19 cellular contexts compared by ENCODE assay signal in genomic region chr22:19518568-19519030, GRCh38.
"Had no signal": no experiment of that assay in that cellular context is flagged by ENCODE, and none has a peak within 500 bp of the region (broad histone marks: within the 10 kb centered on the region; RNA-seq: fewer than 3 reads in every experiment).

No MANE protein-coding gene starts in this region.

- H3K27ac ChIP-seq: cardiac muscle cell, esophagus squamous epithelium, gastroesophageal sphincter, pancreas, SK-N-MC, skin epidermis, thyroid gland had no signal

- DNase-seq: activated CD4-positive, alpha-beta memory T cell treated with anti-CD3 and anti-CD28 coated beads for 36 hours; activated CD4-positive, alpha-beta T cell treated with anti-CD3 and anti-CD28 coated beads for 4 hours; activated CD4-positive, CD25-positive, alpha-beta regulatory T cell; activated effector memory CD4-positive, alpha-beta T cell treated with Interleukin-2 at 50 U/mL for 16 hours; activated naive CD4-positive, alpha-beta T cell treated with anti-CD3 and anti-CD28 coated beads, Interleukin-2, amount 10 ng/mL, durations not matched to agents 7 days and 5 days; activated naive CD8-positive, alpha-beta T cell treated with anti-CD3 and anti-CD28 coated beads, Interleukin-2, amount 50 U/mL, for 24 hours; activated T-cell treated with anti-CD3 and anti-CD28 coated beads, Interleukin-2, amount 50 U/mL, for 48 hours; esophagus squamous epithelium; mesenchymal stem cell; right cardiac atrium; stimulated activated CD4-positive, alpha-beta T cell treated with anti-CD3 and anti-CD28 coated beads, Interleukin-1b, Interleukin-23, amount 100 ng/mL, for 48 hours; T1000; thyroid gland had no signal

- H3K27me3 ChIP-seq: thyroid gland had no signal

- ATAC-seq: activated naive CD8-positive, alpha-beta T cell treated with anti-CD3 and anti-CD28 coated beads, Interleukin-2, amount 50 U/mL, for 24 hours; gastroesophageal sphincter; pancreas; right cardiac atrium had no signal

- H3K4me3 Mint-ChIP-seq: activated CD4-positive, alpha-beta memory T cell treated with anti-CD3 and anti-CD28 coated beads for 36 hours; activated naive CD4-positive, alpha-beta T cell treated with anti-CD3 and anti-CD28 coated beads, Interleukin-2, amount 10 ng/mL, durations not matched to agents 7 days and 5 days; activated naive CD8-positive, alpha-beta T cell treated with anti-CD3 and anti-CD28 coated beads, Interleukin-2, amount 50 U/mL, for 24 hours; stimulated activated naive CD8-positive, alpha-beta T cell treated with anti-CD3 and anti-CD28 coated beads, Interleukin-15, Interleukin-2, amounts not matched to agents 100 ng/mL and 50 ng/mL, for 24 hours had no signal

- H3K9me3 Mint-ChIP-seq: activated naive CD4-positive, alpha-beta T cell treated with anti-CD3 and anti-CD28 coated beads, Interleukin-2, amount 10 ng/mL, durations not matched to agents 7 days and 5 days; activated naive CD8-positive, alpha-beta T cell treated with anti-CD3 and anti-CD28 coated beads, Interleukin-2, amount 50 U/mL, for 24 hours; stimulated activated naive CD8-positive, alpha-beta T cell treated with anti-CD3 and anti-CD28 coated beads, Interleukin-15, Interleukin-2, amounts not matched to agents 100 ng/mL and 50 ng/mL, for 24 hours had no signal

- H3K27ac Mint-ChIP-seq: activated CD4-positive, alpha-beta memory T cell treated with anti-CD3 and anti-CD28 coated beads for 36 hours; activated naive CD4-positive, alpha-beta T cell treated with anti-CD3 and anti-CD28 coated beads, Interleukin-2, amount 10 ng/mL, durations not matched to agents 7 days and 5 days; activated naive CD8-positive, alpha-beta T cell treated with anti-CD3 and anti-CD28 coated beads, Interleukin-2, amount 50 U/mL, for 24 hours; stimulated activated naive CD8-positive, alpha-beta T cell treated with anti-CD3 and anti-CD28 coated beads, Interleukin-15, Interleukin-2, amounts not matched to agents 100 ng/mL and 50 ng/mL, for 24 hours had no signal

- H3K4me3 ChIP-seq: cardiac muscle cell, gastroesophageal sphincter, pancreas, SK-N-MC, skin epidermis, thyroid gland had no signal

- H3K9me3 ChIP-seq: esophagus squamous epithelium, pancreas, thyroid gland had no signal

- H3K36me3 ChIP-seq: cardiac muscle cell, esophagus squamous epithelium, gastroesophageal sphincter, pancreas, thyroid gland had no signal
